8 cellular contexts compared by ENCODE assay signal in genomic region chr2:38146917-38147307, GRCh38.
DNase-seq lines count a peak whose midpoint lies in the region; ATAC-seq and TF ChIP-seq lines count a peak whose summit lies in the region.

No MANE protein-coding gene starts in this region.

- 0 out of 2 replicates have a peak, but pooled peaks cover 4% of the 10 kb centered on the region for H3K36me3 ChIP-seq in PC-9 (ENCODE audit: low read depth)
- H3K36me3 ChIP-seq in esophagus muscularis mucosa: no peaks in the 10 kb centered on the region

- no peaks in the 10 kb centered on the region for H3K9me2 ChIP-seq in PC-9 (ENCODE audit: insufficient read depth)

- H4K20me1 ChIP-seq in PC-9 (ENCODE audit: insufficient read depth): no peaks in the 10 kb centered on the region

- no peaks in the 10 kb centered on the region for H3K79me2 ChIP-seq in PC-9 (ENCODE audit: low read depth)

- TF ChIP-seq CTCF in PC-9 (conservative IDR thresholded peaks at IDR 0.05) (no peak), esophagus muscularis mucosa (IDR thresholded peaks at IDR 0.05) (no peak), progenitor cell of endocrine pancreas (IDR thresholded peaks at IDR 0.05; ENCODE audit: unreplicated experiment) (no peak)

- WGBS in esophagus muscularis mucosa: 58% methylated on average over 3 of the region's 3 CpGs

- peaks cover 41% of the 10 kb centered on the region for H3F3A ChIP-seq in PC-9 (ENCODE audit: insufficient read depth, low read depth)

- H3K27ac ChIP-seq in PC-9 (peak overlapping the region; percentile 96), esophagus muscularis mucosa (replicated peaks in 1 of 4) (peak overlapping the region; percentile 73 to 80 (median 76))

- POLR2A ChIA-PET in activated CD4-positive, alpha-beta T cell treated with anti-CD3 and anti-CD28 coated beads for 36 hours (lab: Charles Lee): no interaction called here
- POLR2A ChIA-PET in PC-9 (lab: Charles Lee; ENCODE audit: unreplicated experiment): interaction anchor here (0.6 to 1.2 kb wide), 3 partner anchors 31 to 990 kb away, joined by 4 to 16 read pairs (median 4); partner anchors contain the start of genes CYP1B1 and EIF2AK2

- no peaks in the 10 kb centered on the region for H3K36me3 Mint-ChIP-seq in activated CD4-positive, alpha-beta T cell treated with anti-CD3 and anti-CD28 coated beads for 36 hours (ENCODE audit: low read depth)
- H3K36me3 Mint-ChIP-seq in progenitor cell of endocrine pancreas (ENCODE audit: insufficient read depth): no peaks in the 10 kb centered on the region

- DNase-seq in activated CD4-positive, alpha-beta T cell treated with anti-CD3 and anti-CD28 coated beads for 36 hours: peak; percentile 11
- no peak for DNase-seq in activated CD4-positive, alpha-beta T cell treated with anti-CD3 and anti-CD28 coated beads for 4 hours
- DNase-seq in PC-9 (peak; percentile 87 to 99), esophagus muscularis mucosa (ENCODE audit: extremely low spot score) (no peak), progenitor cell of endocrine pancreas (ENCODE audit: low spot score, unreplicated experiment) (no peak), NCI-H1694 treated with DMSO at 0.1 percent for 48 hours (lab: John Stamatoyannopoulos, UW) (no peak), NCI-H1436 treated with DMSO at 0.1 percent for 48 hours (lab: John Stamatoyannopoulos, UW) (no peak)

- intact Hi-C loops in activated CD4-positive, alpha-beta T cell treated with anti-CD3 and anti-CD28 coated beads for 36 hours (cut with DNase I, micrococcal nuclease): no loop called here
- intact Hi-C loops in PC-9 (cut with micrococcal nuclease; ENCODE audit: unreplicated experiment): loop anchor here (1.0 kb wide), 6 partner anchors 32 to 127 kb away; partner anchors contain the start of gene CYP1B1
- intact Hi-C loops in esophagus muscularis mucosa (cut with DNase I): no loop called here

- peaks cover 13% of the 10 kb centered on the region for H3K4me1 Mint-ChIP-seq in activated CD4-positive, alpha-beta T cell treated with anti-CD3 and anti-CD28 coated beads for 36 hours
- H3K4me1 Mint-ChIP-seq in progenitor cell of endocrine pancreas (ENCODE audit: low read depth): peaks cover 5% of the 10 kb centered on the region

- H3K27me3 ChIP-seq in PC-9 (ENCODE audit: insufficient read depth, low read depth) (no peaks in the 10 kb centered on the region), esophagus muscularis mucosa (no peaks in the 10 kb centered on the region)

- H3K4me1 ChIP-seq in PC-9 (replicated peaks; ENCODE audit: insufficient read depth): peaks cover 59% of the 10 kb centered on the region
- peaks cover 11 to 34% (median 23%) of the 10 kb centered on the region in 4 donors for H3K4me1 ChIP-seq in esophagus muscularis mucosa

- H3K27ac Mint-ChIP-seq in activated CD4-positive, alpha-beta T cell treated with anti-CD3 and anti-CD28 coated beads for 36 hours: no peak overlapping the region
- H3K27ac Mint-ChIP-seq in progenitor cell of endocrine pancreas: peak overlapping the region; percentile 85

- peak; percentile 65 for ATAC-seq in activated CD4-positive, alpha-beta T cell treated with anti-CD3 and anti-CD28 coated beads for 36 hours
- peak; percentile 94 for ATAC-seq in HG02759 (IDR thresholded peaks at IDR 0.05; ENCODE audit: unreplicated experiment)

- no TSS peak for BruUV-seq in PC-9 (replicated peaks; lab: Mats Ljungman, UMichigan)

- H3K4me2 ChIP-seq in PC-9: peak overlapping the region; percentile 75

- peaks cover 6% of the 10 kb centered on the region for H3K27me3 Mint-ChIP-seq in activated CD4-positive, alpha-beta T cell treated with anti-CD3 and anti-CD28 coated beads for 36 hours
- no peaks in the 10 kb centered on the region for H3K27me3 Mint-ChIP-seq in progenitor cell of endocrine pancreas

- H2AFZ ChIP-seq in PC-9: peak overlapping the region; percentile 40

- H3K9me3 ChIP-seq in PC-9 (ENCODE audit: insufficient read depth, low read depth) (no peaks in the 10 kb centered on the region), esophagus muscularis mucosa (no peaks in the 10 kb centered on the region)

- TF ChIP-seq EP300 in esophagus muscularis mucosa (IDR thresholded peaks at IDR 0.05): no peak

- H3K9me3 Mint-ChIP-seq in activated CD4-positive, alpha-beta T cell treated with anti-CD3 and anti-CD28 coated beads for 36 hours (ENCODE audit: low read depth): no peaks in the 10 kb centered on the region
- H3K9me3 Mint-ChIP-seq in progenitor cell of endocrine pancreas (ENCODE audit: low read depth): peaks cover 2% of the 10 kb centered on the region

- CTCF ChIA-PET in activated CD4-positive, alpha-beta T cell treated with anti-CD3 and anti-CD28 coated beads for 36 hours (lab: Charles Lee): interaction anchor here (1.5 kb wide), 1 partner anchor 128 kb away, joined by 5 read pairs; no protein-coding TSS in a partner anchor
- CTCF ChIA-PET in PC-9 (lab: Charles Lee): interaction anchor here (0.5 to 0.8 kb wide), 3 partner anchors 70 to 322 kb away, joined by 3 to 11 read pairs (median 4); no protein-coding TSS in a partner anchor

- H3K4me3 ChIP-seq in PC-9 (peak overlapping the region; percentile 43; the same call in 1 of the 2 replicates), esophagus muscularis mucosa (no peak overlapping the region)

- TF ChIP-seq POLR2A in esophagus muscularis mucosa (IDR thresholded peaks at IDR 0.05; ENCODE audit: low read depth): no peak

- no peak overlapping the region for H3K4me3 Mint-ChIP-seq in activated CD4-positive, alpha-beta T cell treated with anti-CD3 and anti-CD28 coated beads for 36 hours
- H3K4me3 Mint-ChIP-seq in progenitor cell of endocrine pancreas (ENCODE audit: low read depth): no peak overlapping the region

Comparison
In these comparisons a context has a peak if more than half of its experiments do, and no peak if none do; other contexts are left out.
1. DNase-seq: peak in activated CD4-positive, alpha-beta T cell treated with anti-CD3 and anti-CD28 coated beads for 36 hours (single experiment) and PC-9 (2 of 2); none in activated CD4-positive, alpha-beta T cell treated with anti-CD3 and anti-CD28 coated beads for 4 hours (0 of 2), esophagus muscularis mucosa (single experiment), progenitor cell of endocrine pancreas (single experiment), NCI-H1694 treated with DMSO at 0.1 percent for 48 hours (single experiment) and NCI-H1436 treated with DMSO at 0.1 percent for 48 hours (single experiment).